Comparison of ENCODE assay signal across 1 cellular context in the genomic region with DNA sequence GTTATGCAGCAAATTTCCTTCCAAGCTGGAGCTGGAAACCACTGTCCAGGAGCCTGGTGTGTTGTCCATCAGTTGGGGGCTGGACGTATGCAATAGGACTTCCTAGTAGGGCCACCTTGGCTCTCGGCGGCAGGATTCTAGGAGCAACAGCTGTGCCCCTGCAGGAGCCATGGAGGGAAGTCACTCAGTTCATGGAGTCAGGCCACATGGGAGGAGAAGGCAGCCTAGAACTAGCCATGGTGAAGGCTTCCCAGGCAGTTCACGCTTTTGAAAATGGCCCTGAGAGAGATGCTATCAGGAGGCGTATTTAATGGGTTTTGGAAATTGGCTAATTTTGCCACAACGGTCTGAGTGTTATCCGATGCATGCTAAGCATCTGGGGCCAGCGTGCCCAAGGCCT.
TF ChIP-seq lines count a peak whose summit lies in the region.

No MANE protein-coding gene starts in this region.

TF ChIP-seq in H1, 55 proteins besides CTCF, POLR2A, EP300 and RAD21:
- TF ChIP-seq BRCA1 (IDR thresholded peaks at IDR 0.05; ENCODE audit: low read depth, low read length) (no peak), TEAD4 (IDR thresholded peaks at IDR 0.05; ENCODE audit: low read depth, low read length) (no peak), EGR1 (IDR thresholded peaks at IDR 0.05; ENCODE audit: borderline replicate concordance, low read depth, low read length) (no peak), SRF (IDR thresholded peaks at IDR 0.05; ENCODE audit: low read depth, low read length) (no peak), CBX5 (IDR thresholded peaks at IDR 0.05; ENCODE audit: low read depth, low read length) (no peak), SP2 (IDR thresholded peaks at IDR 0.05; ENCODE audit: low read length) (no peak)
- TF ChIP-seq, protein P1, sequence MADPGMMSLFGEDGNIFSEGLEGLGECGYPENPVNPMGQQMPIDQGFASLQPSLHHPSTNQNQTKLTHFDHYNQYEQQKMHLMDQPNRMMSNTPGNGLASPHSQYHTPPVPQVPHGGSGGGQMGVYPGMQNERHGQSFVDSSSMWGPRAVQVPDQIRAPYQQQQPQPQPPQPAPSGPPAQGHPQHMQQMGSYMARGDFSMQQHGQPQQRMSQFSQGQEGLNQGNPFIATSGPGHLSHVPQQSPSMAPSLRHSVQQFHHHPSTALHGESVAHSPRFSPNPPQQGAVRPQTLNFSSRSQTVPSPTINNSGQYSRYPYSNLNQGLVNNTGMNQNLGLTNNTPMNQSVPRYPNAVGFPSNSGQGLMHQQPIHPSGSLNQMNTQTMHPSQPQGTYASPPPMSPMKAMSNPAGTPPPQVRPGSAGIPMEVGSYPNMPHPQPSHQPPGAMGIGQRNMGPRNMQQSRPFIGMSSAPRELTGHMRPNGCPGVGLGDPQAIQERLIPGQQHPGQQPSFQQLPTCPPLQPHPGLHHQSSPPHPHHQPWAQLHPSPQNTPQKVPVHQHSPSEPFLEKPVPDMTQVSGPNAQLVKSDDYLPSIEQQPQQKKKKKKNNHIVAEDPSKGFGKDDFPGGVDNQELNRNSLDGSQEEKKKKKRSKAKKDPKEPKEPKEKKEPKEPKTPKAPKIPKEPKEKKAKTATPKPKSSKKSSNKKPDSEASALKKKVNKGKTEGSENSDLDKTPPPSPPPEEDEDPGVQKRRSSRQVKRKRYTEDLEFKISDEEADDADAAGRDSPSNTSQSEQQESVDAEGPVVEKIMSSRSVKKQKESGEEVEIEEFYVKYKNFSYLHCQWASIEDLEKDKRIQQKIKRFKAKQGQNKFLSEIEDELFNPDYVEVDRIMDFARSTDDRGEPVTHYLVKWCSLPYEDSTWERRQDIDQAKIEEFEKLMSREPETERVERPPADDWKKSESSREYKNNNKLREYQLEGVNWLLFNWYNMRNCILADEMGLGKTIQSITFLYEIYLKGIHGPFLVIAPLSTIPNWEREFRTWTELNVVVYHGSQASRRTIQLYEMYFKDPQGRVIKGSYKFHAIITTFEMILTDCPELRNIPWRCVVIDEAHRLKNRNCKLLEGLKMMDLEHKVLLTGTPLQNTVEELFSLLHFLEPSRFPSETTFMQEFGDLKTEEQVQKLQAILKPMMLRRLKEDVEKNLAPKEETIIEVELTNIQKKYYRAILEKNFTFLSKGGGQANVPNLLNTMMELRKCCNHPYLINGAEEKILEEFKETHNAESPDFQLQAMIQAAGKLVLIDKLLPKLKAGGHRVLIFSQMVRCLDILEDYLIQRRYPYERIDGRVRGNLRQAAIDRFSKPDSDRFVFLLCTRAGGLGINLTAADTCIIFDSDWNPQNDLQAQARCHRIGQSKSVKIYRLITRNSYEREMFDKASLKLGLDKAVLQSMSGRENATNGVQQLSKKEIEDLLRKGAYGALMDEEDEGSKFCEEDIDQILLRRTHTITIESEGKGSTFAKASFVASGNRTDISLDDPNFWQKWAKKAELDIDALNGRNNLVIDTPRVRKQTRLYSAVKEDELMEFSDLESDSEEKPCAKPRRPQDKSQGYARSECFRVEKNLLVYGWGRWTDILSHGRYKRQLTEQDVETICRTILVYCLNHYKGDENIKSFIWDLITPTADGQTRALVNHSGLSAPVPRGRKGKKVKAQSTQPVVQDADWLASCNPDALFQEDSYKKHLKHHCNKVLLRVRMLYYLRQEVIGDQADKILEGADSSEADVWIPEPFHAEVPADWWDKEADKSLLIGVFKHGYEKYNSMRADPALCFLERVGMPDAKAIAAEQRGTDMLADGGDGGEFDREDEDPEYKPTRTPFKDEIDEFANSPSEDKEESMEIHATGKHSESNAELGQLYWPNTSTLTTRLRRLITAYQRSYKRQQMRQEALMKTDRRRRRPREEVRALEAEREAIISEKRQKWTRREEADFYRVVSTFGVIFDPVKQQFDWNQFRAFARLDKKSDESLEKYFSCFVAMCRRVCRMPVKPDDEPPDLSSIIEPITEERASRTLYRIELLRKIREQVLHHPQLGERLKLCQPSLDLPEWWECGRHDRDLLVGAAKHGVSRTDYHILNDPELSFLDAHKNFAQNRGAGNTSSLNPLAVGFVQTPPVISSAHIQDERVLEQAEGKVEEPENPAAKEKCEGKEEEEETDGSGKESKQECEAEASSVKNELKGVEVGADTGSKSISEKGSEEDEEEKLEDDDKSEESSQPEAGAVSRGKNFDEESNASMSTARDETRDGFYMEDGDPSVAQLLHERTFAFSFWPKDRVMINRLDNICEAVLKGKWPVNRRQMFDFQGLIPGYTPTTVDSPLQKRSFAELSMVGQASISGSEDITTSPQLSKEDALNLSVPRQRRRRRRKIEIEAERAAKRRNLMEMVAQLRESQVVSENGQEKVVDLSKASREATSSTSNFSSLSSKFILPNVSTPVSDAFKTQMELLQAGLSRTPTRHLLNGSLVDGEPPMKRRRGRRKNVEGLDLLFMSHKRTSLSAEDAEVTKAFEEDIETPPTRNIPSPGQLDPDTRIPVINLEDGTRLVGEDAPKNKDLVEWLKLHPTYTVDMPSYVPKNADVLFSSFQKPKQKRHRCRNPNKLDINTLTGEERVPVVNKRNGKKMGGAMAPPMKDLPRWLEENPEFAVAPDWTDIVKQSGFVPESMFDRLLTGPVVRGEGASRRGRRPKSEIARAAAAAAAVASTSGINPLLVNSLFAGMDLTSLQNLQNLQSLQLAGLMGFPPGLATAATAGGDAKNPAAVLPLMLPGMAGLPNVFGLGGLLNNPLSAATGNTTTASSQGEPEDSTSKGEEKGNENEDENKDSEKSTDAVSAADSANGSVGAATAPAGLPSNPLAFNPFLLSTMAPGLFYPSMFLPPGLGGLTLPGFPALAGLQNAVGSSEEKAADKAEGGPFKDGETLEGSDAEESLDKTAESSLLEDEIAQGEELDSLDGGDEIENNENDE (IDR thresholded peaks at IDR 0.05; ENCODE audit: insufficient replicate concordance, low read length), result no peak
